In the genomic region with DNA sequence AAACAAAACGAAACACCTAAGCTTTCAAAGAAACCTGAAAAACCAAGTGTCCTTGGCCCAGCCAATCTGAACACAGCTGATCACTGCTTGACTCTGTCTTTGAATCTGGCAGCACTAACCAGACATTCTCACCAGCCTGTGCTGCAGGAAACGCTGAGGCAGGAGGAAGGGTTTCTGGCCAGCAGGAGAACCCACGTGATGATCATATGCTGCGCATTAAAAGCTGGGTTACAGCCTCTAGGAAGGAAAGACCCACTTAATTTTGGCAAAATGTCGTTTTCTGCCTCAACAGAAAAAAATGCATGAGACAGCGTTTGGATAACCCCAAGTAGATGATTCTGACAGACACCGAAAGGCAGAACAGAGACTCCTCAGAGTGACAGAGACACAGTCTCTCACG, we compare ENCODE assay signal across 9 cellular contexts. TPM values are rescaled to one million over a fixed set of nuclear protein-coding genes. Genes with fewer than 3 reads are reported as not detected.
DNase-seq lines count a peak whose midpoint lies in the region; ATAC-seq lines count a peak whose summit lies in the region.
"Had no signal": no experiment of that assay in that cellular context is flagged by ENCODE, and none has a peak within 500 bp of the region (broad histone marks: within the 10 kb centered on the region; RNA-seq: fewer than 3 reads in every experiment).

No MANE protein-coding gene starts in this region.

- no peaks in the 10 kb centered on the region for H3K27me3 Mint-ChIP-seq in activated T-helper 17 cell treated with anti-CD3 and anti-CD28 coated beads, Interleukin-2, amount 50 U/mL, for 72 hours

- H3K4me3 Mint-ChIP-seq in activated T-helper 17 cell treated with anti-CD3 and anti-CD28 coated beads, Interleukin-2, amount 50 U/mL, for 72 hours: peak overlapping the region; percentile 9

- peaks cover 76% of the 10 kb centered on the region for H3K36me3 ChIP-seq in skeletal muscle satellite cell (ENCODE audit: insufficient read depth, low read length)

- H3K4me1 ChIP-seq in skeletal muscle satellite cell (ENCODE audit: control insufficient read depth, insufficient read depth, low read length): peaks cover 67% of the 10 kb centered on the region

- no peaks in the 10 kb centered on the region for H3K9me3 Mint-ChIP-seq in activated T-helper 17 cell treated with anti-CD3 and anti-CD28 coated beads, Interleukin-2, amount 50 U/mL, for 72 hours

- H3K9ac ChIP-seq in skeletal muscle satellite cell (ENCODE audit: low read depth, low read length): peak overlapping the region; percentile 59

- no peak overlapping the region for H3K27ac Mint-ChIP-seq in activated T-helper 17 cell treated with anti-CD3 and anti-CD28 coated beads, Interleukin-2, amount 50 U/mL, for 72 hours

- DNase-seq in CD1c-positive myeloid dendritic cell (ENCODE audit: extremely low spot score) (peak; percentile 51), left cardiac atrium (peak; percentile 73)

- peaks cover 77% of the 10 kb centered on the region for H3K36me3 Mint-ChIP-seq in activated T-helper 17 cell treated with anti-CD3 and anti-CD28 coated beads, Interleukin-2, amount 50 U/mL, for 72 hours (ENCODE audit: low read depth)

- intact Hi-C loops in left cardiac atrium (cut with DNase I): loop anchor here in 1 of 2 donors (10.0 kb wide), 1 partner anchor 159 kb away; no protein-coding TSS in a partner anchor

- H3K4me2 ChIP-seq in skeletal muscle satellite cell (ENCODE audit: low read length): peak overlapping the region; percentile 42

- ATAC-seq in HG02884 (IDR thresholded peaks at IDR 0.05; ENCODE audit: unreplicated experiment) (peak; percentile 54), left cardiac atrium (peak; percentile 92 to 96), HG02938 (IDR thresholded peaks at IDR 0.05; ENCODE audit: unreplicated experiment) (no peak), HG03280 (IDR thresholded peaks at IDR 0.05; ENCODE audit: unreplicated experiment) (no peak), GM21717 (IDR thresholded peaks at IDR 0.05; ENCODE audit: unreplicated experiment) (no peak)
- no peak for ATAC-seq in activated T-helper 17 cell treated with anti-CD3 and anti-CD28 coated beads, Interleukin-2, amount 50 U/mL, for 72 hours (replicated peaks)

- H3K27me3 ChIP-seq in skeletal muscle satellite cell (ENCODE audit: control insufficient read depth, insufficient read depth, low read length): no peaks in the 10 kb centered on the region
- H3K27me3 ChIP-seq: upper lobe of left lung had no signal

- H3K4me1 Mint-ChIP-seq in activated T-helper 17 cell treated with anti-CD3 and anti-CD28 coated beads, Interleukin-2, amount 50 U/mL, for 72 hours: peaks cover 15% of the 10 kb centered on the region

- H3K9me3 ChIP-seq in skeletal muscle satellite cell (replicated peaks; ENCODE audit: low read length): no peaks in the 10 kb centered on the region
- H3K9me3 ChIP-seq: upper lobe of left lung had no signal

- H3K4me3 ChIP-seq in skeletal muscle satellite cell (ENCODE audit: low read length): peak overlapping the region; percentile 2
- H3K4me3 ChIP-seq: upper lobe of left lung had no signal

RNA-seq across cellular contexts. Expression of a gene that starts 9.8 kb away (rescaled TPM):
- total RNA-seq in activated T-helper 17 cell treated with anti-CD3 and anti-CD28 coated beads, Interleukin-2, amount 50 U/mL, for 72 hours: 10 to 100 TPM; 16.7 to 23.5 TPM
- total RNA-seq in left cardiac atrium: 10 to 100 TPM; 18.2 to 19.2 TPM
- total RNA-seq in skeletal muscle satellite cell (2012; rRNA removed): 26.9 and 36.5 TPM in 2 replicates

Comparison
In these comparisons a context has a peak if more than half of its experiments do, and no peak if none do; other contexts are left out.
1. ATAC-seq: peak in HG02884 (single experiment) and left cardiac atrium (2 of 2); none in activated T-helper 17 cell treated with anti-CD3 and anti-CD28 coated beads, Interleukin-2, amount 50 U/mL, for 72 hours (single experiment), HG02938 (single experiment), HG03280 (single experiment) and GM21717 (single experiment).